ENCODE assay signal across 20 cellular contexts in the genomic region with DNA sequence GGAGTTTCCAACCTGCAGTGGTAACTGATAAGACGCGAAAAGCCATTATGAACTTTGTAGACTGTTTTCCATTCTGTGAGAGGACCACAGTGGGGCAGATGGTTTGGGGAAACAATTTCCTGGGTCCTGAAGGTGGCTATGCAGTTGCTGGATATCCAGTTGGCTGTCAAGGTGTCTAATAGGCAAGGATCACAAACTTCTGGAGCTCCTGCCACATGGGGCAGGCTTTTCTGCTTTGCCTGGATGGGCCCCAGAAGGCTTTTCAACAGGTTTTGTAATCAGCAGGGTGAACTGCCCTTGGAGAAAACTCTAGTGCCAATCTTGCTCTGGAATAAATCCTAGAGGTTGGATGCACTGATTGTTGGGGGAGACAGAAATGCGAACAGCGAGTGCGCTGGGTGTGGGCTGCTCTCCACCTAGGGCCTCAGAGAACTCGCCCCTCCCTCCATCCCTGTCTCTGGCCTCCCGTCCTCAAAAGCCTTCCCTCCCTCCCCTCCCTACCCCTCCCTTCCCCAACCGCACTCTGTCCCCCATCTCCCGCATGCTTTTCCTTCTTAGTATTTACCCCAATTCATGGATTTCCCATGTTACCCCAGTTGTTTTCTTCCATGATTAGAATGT.
DNase-seq lines count a peak whose midpoint lies in the region; ATAC-seq and TF ChIP-seq lines count a peak whose summit lies in the region.
"Had no signal": no experiment of that assay in that cellular context is flagged by ENCODE, and none has a peak within 500 bp of the region (broad histone marks: within the 10 kb centered on the region; RNA-seq: fewer than 3 reads in every experiment).

No MANE protein-coding gene starts in this region.

- H3K9me3 ChIP-seq in H9 (ENCODE audit: control insufficient read depth, low read depth, low read length) (no peaks in the 10 kb centered on the region), WERI-Rb-1 (ENCODE audit: severe bottlenecking) (no peaks in the 10 kb centered on the region)
- H3K9me3 ChIP-seq: BLaER1, SJCRH30 had no signal

- no peak overlapping the region for H3K9ac ChIP-seq in H9 (ENCODE audit: extremely low read depth, insufficient read length, low read length)
- H3K9ac ChIP-seq in mesendoderm (ENCODE audit: low read length) = no peak overlapping the region
- H3K9ac ChIP-seq: BLaER1 had no signal

- no peaks in the 10 kb centered on the region for H3K23me2 ChIP-seq in H9 (ENCODE audit: insufficient read length, low read depth, low read length, poor library complexity, severe bottlenecking)

- no peak for ATAC-seq in GM18861 (IDR thresholded peaks at IDR 0.05; ENCODE audit: unreplicated experiment)
- no peak for ATAC-seq in GM19395 (IDR thresholded peaks at IDR 0.05; ENCODE audit: unreplicated experiment)

- H3K27me3 Mint-ChIP-seq in H9 (ENCODE audit: low read depth) = peaks cover 1% of the 10 kb centered on the region; the same call in 1 of the 2 replicates

- no peak overlapping the region for H3K14ac ChIP-seq in H9 (ENCODE audit: insufficient read depth, low read length)

- H4K8ac ChIP-seq in H9 (replicated peaks; ENCODE audit: insufficient read length, low read depth, low read length) (no peak overlapping the region), mesendoderm (ENCODE audit: low read depth, low read length) (no peak overlapping the region)

- H3K4me1 ChIP-seq in H9 (ENCODE audit: insufficient read depth, low read length) (no peaks in the 10 kb centered on the region), mesendoderm (ENCODE audit: control insufficient read depth, low read depth, low read length) (no peaks in the 10 kb centered on the region)

- H3K4me2 ChIP-seq in H9 (ENCODE audit: insufficient read depth, insufficient read length, low read length) = no peak overlapping the region
- no peak overlapping the region for H3K4me2 ChIP-seq in mesendoderm (ENCODE audit: low read length)
- H3K4me2 ChIP-seq: BLaER1 had no signal

- H3K23ac ChIP-seq in H9 (ENCODE audit: insufficient read length, low read depth, low read length) = no peak overlapping the region
- no peak overlapping the region for H3K23ac ChIP-seq in mesendoderm (ENCODE audit: low read length)

- no peaks in the 10 kb centered on the region for H3K79me2 ChIP-seq in H9 (ENCODE audit: insufficient read depth, low read length)
- H3K79me2 ChIP-seq in mesendoderm (ENCODE audit: control insufficient read depth, insufficient read depth, low read length) = no peaks in the 10 kb centered on the region

- no peak overlapping the region for H3T11ph ChIP-seq in H9 (ENCODE audit: low read length)

- H3K56ac ChIP-seq in H9 (ENCODE audit: insufficient read length, low read depth, low read length) (no peak overlapping the region), mesendoderm (ENCODE audit: low read length) (no peak overlapping the region)

- H2BK20ac ChIP-seq in H9 (ENCODE audit: low read depth, low read length, poor library complexity, severe bottlenecking) = no peak overlapping the region

- H3K36me3 ChIP-seq in WERI-Rb-1 (no peaks in the 10 kb centered on the region), mesendoderm (ENCODE audit: control insufficient read depth, insufficient read depth, low read length) (no peaks in the 10 kb centered on the region)
- H3K36me3 ChIP-seq: BLaER1, SJCRH30 had no signal

- no peak overlapping the region for H3K27ac ChIP-seq in H9 (ENCODE audit: insufficient read length, low read depth, low read length)
- H3K27ac ChIP-seq in WERI-Rb-1 = no peak overlapping the region
- H3K27ac ChIP-seq in mesendoderm (ENCODE audit: low read depth, low read length) = no peak overlapping the region
- H3K27ac ChIP-seq: BLaER1, SJCRH30 had no signal

- no peaks in the 10 kb centered on the region for H4K20me1 ChIP-seq in H9 (ENCODE audit: control insufficient read depth, insufficient read depth, insufficient read length)
- H4K20me1 ChIP-seq: BLaER1 had no signal

- H2BK5ac ChIP-seq in H9 (ENCODE audit: insufficient read length, low read length) = no peak overlapping the region
- no peak overlapping the region for H2BK5ac ChIP-seq in mesendoderm (ENCODE audit: low read length)

- TF ChIP-seq CTCF in H9 (conservative IDR thresholded peaks at IDR 0.05) (peak; percentile 37; the same call in 1 of the 3 replicates), WERI-Rb-1 (IDR thresholded peaks at IDR 0.05; ENCODE audit: low read depth, low read length) (0 out of 2 replicates have a peak, but pooled peaks have one; percentile 14), epithelial cell of esophagus (IDR thresholded peaks at IDR 0.05; ENCODE audit: insufficient read depth, low read depth, low read length, missing control alignments) (peak; percentile 12)

- H2BK15ac ChIP-seq in H9 (ENCODE audit: low read depth, low read length) (no peak overlapping the region), mesendoderm (replicated peaks; ENCODE audit: low read depth) (no peak overlapping the region)

- H3K4me3 ChIP-seq in WERI-Rb-1 (ENCODE audit: low read depth, low read length) (no peak overlapping the region), epithelial cell of esophagus (ENCODE audit: low read length) (no peak overlapping the region), mesendoderm (ENCODE audit: low read length) (no peak overlapping the region)
- H3K4me3 ChIP-seq: BLaER1, SJCRH30 had no signal

- WGBS in H9 (ENCODE audit: extremely low coverage, insufficient read length, low lambda C conversion rate) = 100% methylated on average over 2 of the region's 9 CpGs
- no CpG with 5 or more reads among the region's 9 CpGs for WGBS in mesendoderm (ENCODE audit: extremely low coverage, insufficient coverage, low lambda C conversion rate)

- H2AK5ac ChIP-seq in H9 (ENCODE audit: insufficient read length, low read length) (no peak overlapping the region), mesendoderm (ENCODE audit: low read length) (no peak overlapping the region)

- H3K4me1 Mint-ChIP-seq in H9 = peaks cover 0 to 7% of the 10 kb centered on the region in 2 experiments; a peak in 2 of 4 replicates

- peaks cover 0 to 3% of the 10 kb centered on the region in 2 experiments; a peak in 1 of 5 replicates for H3K9me3 Mint-ChIP-seq in H9

- H2AFZ ChIP-seq in H9 (ENCODE audit: low read length) = no peak overlapping the region

- DNase-seq in H9 (no peak), WERI-Rb-1 (no peak), epithelial cell of esophagus (ENCODE audit: low read depth) (no peak), mesendoderm (peak; percentile 28), cerebellar cortex (ENCODE audit: low spot score) (no peak)
- DNase-seq: CD4-positive, alpha-beta T cell; COR-L47; DMS153; KBM-7; MM.1S; NCI-H1048; NCI-H1436 treated with DMSO at 0.1 percent for 48 hours; NCI-H2029; NCI-H345; NCI-H524; OCI-M1; SJCRH30 had no signal

- H3K18ac ChIP-seq in H9 (ENCODE audit: insufficient read length, low read depth, low read length) (no peak overlapping the region), mesendoderm (ENCODE audit: low read length) (no peak overlapping the region)

- no peak overlapping the region for H3K27ac Mint-ChIP-seq in H9
- H3K27ac Mint-ChIP-seq: CD4-positive, alpha-beta T cell had no signal

- H3K4ac ChIP-seq in H9 (ENCODE audit: low read depth, low read length) = no peak overlapping the region
- H3K4ac ChIP-seq in mesendoderm (ENCODE audit: low read depth, low read length) = no peak overlapping the region

- H2BK120ac ChIP-seq in H9 (ENCODE audit: low read depth, low read length, poor library complexity, severe bottlenecking) (no peak overlapping the region), mesendoderm (ENCODE audit: low read depth, low read length) (no peak overlapping the region)

- H3K4me3 Mint-ChIP-seq in H9 = no peak overlapping the region
- H3K4me3 Mint-ChIP-seq: CD4-positive, alpha-beta T cell had no signal

- H2BK12ac ChIP-seq in H9 (ENCODE audit: insufficient read length, low read depth, low read length) = no peak overlapping the region

- no peaks in the 10 kb centered on the region for H3K79me1 ChIP-seq in H9 (ENCODE audit: insufficient read depth, low read depth, low read length, poor library complexity, severe bottlenecking)
- H3K79me1 ChIP-seq in mesendoderm (ENCODE audit: low read length) = no peaks in the 10 kb centered on the region

- no peaks in the 10 kb centered on the region for H3K36me3 Mint-ChIP-seq in H9 (ENCODE audit: insufficient read depth in 1 of 3, low read depth in 3 of 3)

- H3K27me3 ChIP-seq in H9 (ENCODE audit: insufficient read depth, low read length) (no peaks in the 10 kb centered on the region), WERI-Rb-1 (ENCODE audit: insufficient read depth, low read depth, severe bottlenecking) (no peaks in the 10 kb centered on the region), mesendoderm (ENCODE audit: insufficient read depth, low read length, poor library complexity) (no peaks in the 10 kb centered on the region)
- H3K27me3 ChIP-seq: BLaER1, SJCRH30 had no signal

- H4K5ac ChIP-seq in H9 (ENCODE audit: insufficient read length, low read depth, low read length) (no peak overlapping the region), mesendoderm (ENCODE audit: low read length) (no peak overlapping the region)

- no peak overlapping the region for H4K91ac ChIP-seq in H9 (ENCODE audit: insufficient read length, low read depth, low read length)
